8 cellular contexts compared by ENCODE assay signal in genomic region chr9:92294297-92294676, GRCh38. TPM values are rescaled to one million over a fixed set of nuclear protein-coding genes. Genes with fewer than 3 reads are reported as not detected.
DNase-seq lines count a peak whose midpoint lies in the region; ATAC-seq and TF ChIP-seq lines count a peak whose summit lies in the region.

No MANE protein-coding gene starts in this region.

- peak overlapping the region; percentile 70 to 76 for H3K27ac ChIP-seq in tibial artery

- no peaks in the 10 kb centered on the region for H3K27me3 Mint-ChIP-seq in central memory CD8-positive, alpha-beta T cell

- peak overlapping the region; percentile 97 for H3K4me3 Mint-ChIP-seq in central memory CD8-positive, alpha-beta T cell

- ATAC-seq in central memory CD8-positive, alpha-beta T cell (replicated peaks; ENCODE audit: extremely low read depth, poor library complexity, severe bottlenecking) = no peak
- no peak for ATAC-seq in HG03342 (IDR thresholded peaks at IDR 0.05; ENCODE audit: unreplicated experiment)

- DNase-seq in SIG-M5 treated with dmso at 0.1 percent for 504 hours (lab: John Stamatoyannopoulos, UW; ENCODE audit: unreplicated experiment) (peak; percentile 22), SIG-M5 (lab: John Stamatoyannopoulos, UW) (no peak), lung microvascular endothelial cell (ENCODE audit: low read depth in 2 of 2) (peak; percentile 24 to 31), tibial artery (no peak), HPDE6-E6E7 (ENCODE audit: extremely low spot score) (no peak)
- no peak for DNase-seq in central memory CD8-positive, alpha-beta T cell (ENCODE audit: low spot score in 2 of 2)

- H3K4me3 ChIP-seq in tibial artery = peak overlapping the region; percentile 64 to 84

- H3K36me3 Mint-ChIP-seq in central memory CD8-positive, alpha-beta T cell (ENCODE audit: insufficient read depth) = peaks cover 35% of the 10 kb centered on the region

- H3K27me3 ChIP-seq in tibial artery = no peaks in the 10 kb centered on the region

- intact Hi-C loops in tibial artery (cut with DNase I; ENCODE audit: low total_unique reads) = no loop called here

- peaks cover 40% of the 10 kb centered on the region for H3K4me1 Mint-ChIP-seq in central memory CD8-positive, alpha-beta T cell

- no peaks in the 10 kb centered on the region for H3K9me3 ChIP-seq in tibial artery

- peaks cover 20 to 26% (median 24%) of the 10 kb centered on the region in 3 donors for H3K36me3 ChIP-seq in tibial artery

- no peak for TF ChIP-seq CTCF in tibial artery (IDR thresholded peaks at IDR 0.05)

- H3K4me1 ChIP-seq in tibial artery = peaks cover 0 to 28% (median 17%) of the 10 kb centered on the region in 4 donors

- H3K27ac Mint-ChIP-seq in central memory CD8-positive, alpha-beta T cell (ENCODE audit: low read depth) = peak overlapping the region; percentile 97

- no peaks in the 10 kb centered on the region for H3K9me3 Mint-ChIP-seq in central memory CD8-positive, alpha-beta T cell

TF ChIP-seq in PFSK-1, 5 proteins besides CTCF, POLR2A, EP300 and RAD21:
- TF ChIP-seq SIN3A (IDR thresholded peaks at IDR 0.05; ENCODE audit: borderline replicate concordance, insufficient read depth, low read length) (no peak), TAF1 (IDR thresholded peaks at IDR 0.05; ENCODE audit: borderline replicate concordance, insufficient read depth, low read length) (0 out of 2 replicates have a peak, but pooled peaks have one; percentile 34)

RNA-seq across cellular contexts. Expression of gene IARS1, which starts 0.8 kb away (rescaled TPM):
- polyA plus RNA-seq in PFSK-1 (2012; ENCODE audit: insufficient read length, low read depth) = 162 TPM
- 88.3 and 110 TPM in 2 replicates for total RNA-seq in lung microvascular endothelial cell

RNA-seq across cellular contexts. Expression of gene NOL8, which starts 30.9 kb away (rescaled TPM):
- 14.7 TPM for polyA plus RNA-seq in PFSK-1 (2012; ENCODE audit: insufficient read length, low read depth)
- 10.2 and 15.5 TPM in 2 replicates for total RNA-seq in lung microvascular endothelial cell

RNA-seq across cellular contexts. Expression of gene CENPP, which starts 31.5 kb away (rescaled TPM):
- polyA plus RNA-seq in PFSK-1 (2012; ENCODE audit: insufficient read length, low read depth) = 3.8 TPM
- total RNA-seq in lung microvascular endothelial cell = 1.6 and 2.0 TPM in 2 replicates

Comparison
In these comparisons a context has a peak if more than half of its experiments do, and no peak if none do; other contexts are left out.
1. DNase-seq: peak in SIG-M5 treated with dmso at 0.1 percent for 504 hours (single experiment) and lung microvascular endothelial cell (2 of 2); none in SIG-M5 (single experiment), central memory CD8-positive, alpha-beta T cell (0 of 2), tibial artery (0 of 2) and HPDE6-E6E7 (single experiment).